Comparison of ENCODE assay signal across 12 cellular contexts in genomic region chr21:46295177-46295711, GRCh38. TPM values are rescaled to one million over a fixed set of nuclear protein-coding genes. Genes with fewer than 3 reads are reported as not detected.
DNase-seq lines count a peak whose midpoint lies in the region; ATAC-seq, FAIRE-seq and TF ChIP-seq lines count a peak whose summit lies in the region.
"Had no signal": no experiment of that assay in that cellular context is flagged by ENCODE, and none has a peak within 500 bp of the region (broad histone marks: within the 10 kb centered on the region; RNA-seq: fewer than 3 reads in every experiment).

No MANE protein-coding gene starts in this region.

- peak overlapping the region; percentile 95 for H3K4me2 ChIP-seq in HepG2 (ENCODE audit: low read depth, low read length)

- no peak for TF ChIP-seq EP300 in HepG2 (IDR thresholded peaks at IDR 0.05; ENCODE audit: low read depth in 2 of 2, low read length in 2 of 2)
- no peak for TF ChIP-seq EP300 in HepG2 (CRISPR knock-in tag; IDR thresholded peaks at IDR 0.05; ENCODE audit: borderline replicate concordance)

- peaks cover 19% of the 10 kb centered on the region for H3K36me3 Mint-ChIP-seq in activated T-helper 17 cell treated with anti-CD3 and anti-CD28 coated beads, Interleukin-2, amount 50 U/mL, for 72 hours (ENCODE audit: low read depth)

- no peak overlapping the region for H3K4me3 Mint-ChIP-seq in activated T-helper 17 cell treated with anti-CD3 and anti-CD28 coated beads, Interleukin-2, amount 50 U/mL, for 72 hours
- H3K4me3 Mint-ChIP-seq: activated T-cell treated with anti-CD3 and anti-CD28 coated beads, Interleukin-2, amount 50 U/mL, for 24 hours had no signal

- peak overlapping the region; percentile 20 for H3K27ac Mint-ChIP-seq in activated T-helper 17 cell treated with anti-CD3 and anti-CD28 coated beads, Interleukin-2, amount 50 U/mL, for 72 hours

- BruUV-seq in HepG2 (replicated peaks; lab: Mats Ljungman, UMichigan), result no TSS peak

- H4K20me1 ChIP-seq in HepG2 (ENCODE audit: insufficient read depth, low read length), result no peaks in the 10 kb centered on the region

- WGBS in HepG2 (ENCODE audit: low lambda C conversion rate), result 22% methylated on average over 5 of the region's 6 CpGs
- WGBS in right lobe of liver (ENCODE audit: insufficient coverage, low coverage, low lambda C conversion rate, missing lambda C conversion rate), result 45% methylated on average over 2 of the region's 6 CpGs
- WGBS in lung, 2 donors, result 50 to 66% methylated on average over 6 of the region's 6 CpGs
- 46 to 51% (median 46%) methylated on average over 5 to 6 of the region's 6 CpGs for WGBS in small intestine, 3 donors

- H3K9me3 ChIP-seq in HepG2 (ENCODE audit: low read length), result no peaks in the 10 kb centered on the region
- H3K9me3 ChIP-seq in right lobe of liver, result no peaks in the 10 kb centered on the region
- H3K9me3 ChIP-seq in lung (ENCODE audit: control insufficient read depth in 2 of 2, insufficient read depth in 1 of 2, low read length in 1 of 2), result no peaks in the 10 kb centered on the region
- no peaks in the 10 kb centered on the region for H3K9me3 ChIP-seq in small intestine (ENCODE audit: control insufficient read depth, low read depth)
- H3K9me3 ChIP-seq: gastroesophageal sphincter, prostate gland had no signal

- POLR2A ChIA-PET in HepG2 (lab: Yijun Ruan, JAX), result interaction anchor here (0.8 to 1.9 kb wide), 4 partner anchors 10 to 163 kb away, joined by 4 to 8 read pairs (median 4); partner anchors contain the start of gene MCM3AP

- DNase-seq in HepG2 (ENCODE audit: low spot score) (peak; percentile 39), right lobe of liver (no peak), lung (ENCODE audit: low spot score) (no peak), putamen (ENCODE audit: low spot score) (no peak), small intestine (no peak)
- no peak for DNase-seq in stimulated activated CD4-positive, alpha-beta T cell treated with anti-CD3 and anti-CD28 coated beads, Interleukin-2, amount 100 ng/mL, for 48 hours
- DNase-seq: activated T-cell treated with anti-CD3 and anti-CD28 coated beads, Interleukin-2, amount 50 U/mL, for 24 hours; CD8-positive, alpha-beta memory T cell had no signal

- TF ChIP-seq POLR2A in HepG2 (IDR thresholded peaks at IDR 0.05; ENCODE audit: insufficient read depth in 1 of 2, low read depth in 2 of 2, low read length in 2 of 2), result peak; percentile 32 to 51; a peak in 2 of 4 replicates
- TF ChIP-seq POLR2A in right lobe of liver (IDR thresholded peaks at IDR 0.05), result no peak

- CTCF ChIA-PET in HepG2 (lab: Yijun Ruan, JAX; ENCODE audit: low intra/inter-chr PET ratio, low total read pairs), result no interaction called here

- peak overlapping the region; percentile 34; the same call in 1 of the 2 replicates for H3K9ac ChIP-seq in HepG2 (ENCODE audit: insufficient read depth, low read depth, low read length)

- H3K27ac ChIP-seq in HepG2 (ENCODE audit: extremely low read length, insufficient read depth, low read length) (peak overlapping the region; percentile 60), right lobe of liver (no peak overlapping the region), lung (ENCODE audit: low read depth in 1 of 2, low read length in 1 of 2) (peak overlapping the region; percentile 5 to 42), small intestine (ENCODE audit: low read depth in 1 of 2, low read length in 1 of 2) (peak overlapping the region in 1 of 2 donors; percentile 60)
- H3K27ac ChIP-seq: prostate gland had no signal

- H3K27me3 ChIP-seq in HepG2 (ENCODE audit: control insufficient read depth in 1 of 2, insufficient read depth in 2 of 2, low read length in 2 of 2), result no peaks in the 10 kb centered on the region
- H3K27me3 ChIP-seq in right lobe of liver, result no peaks in the 10 kb centered on the region
- H3K27me3 ChIP-seq in lung (ENCODE audit: control insufficient read depth, insufficient read depth), result no peaks in the 10 kb centered on the region
- no peaks in the 10 kb centered on the region for H3K27me3 ChIP-seq in small intestine (ENCODE audit: control insufficient read depth in 2 of 2, insufficient read depth in 2 of 2, low read length in 2 of 2)

- H3K4me1 Mint-ChIP-seq in activated T-helper 17 cell treated with anti-CD3 and anti-CD28 coated beads, Interleukin-2, amount 50 U/mL, for 72 hours, result no peaks in the 10 kb centered on the region

- H3K4me3 ChIP-seq in HepG2 (replicated peaks in 1 of 3; ENCODE audit: insufficient read depth in 1 of 3, low read depth in 2 of 3, low read length in 3 of 3) (peak overlapping the region; percentile 49 to 69 (median 67)), right lobe of liver (no peak overlapping the region), lung (no peak overlapping the region), small intestine (ENCODE audit: low read depth in 1 of 2, low read length in 2 of 2) (no peak overlapping the region)
- H3K4me3 ChIP-seq: prostate gland had no signal

- TF ChIP-seq CTCF in HepG2 (CRISPR knock-in tag; IDR thresholded peaks at IDR 0.05), result no peak
- TF ChIP-seq CTCF in right lobe of liver (IDR thresholded peaks at IDR 0.05), result no peak
- TF ChIP-seq CTCF in lung (IDR thresholded peaks at IDR 0.05; ENCODE audit: control extremely low read depth, extremely low read depth), result no peak

- FAIRE-seq in HepG2 (lab: Jason Lieb, UNC) (no peak), small intestine (lab: Jason Lieb, UNC) (no peak)

- in situ Hi-C loops in HepG2 (cut with HindIII; ENCODE audit: extremely low pct_ligation_motif_present, low pct_unique_long_range_greater_than_20kb), result no loop called here

- no peak overlapping the region for H2AFZ ChIP-seq in HepG2 (ENCODE audit: low read length)

- H3K4me1 ChIP-seq in HepG2 (ENCODE audit: insufficient read depth, low read length) (peaks cover 30% of the 10 kb centered on the region), right lobe of liver (peaks cover 0 to 4% (median 0%) of the 10 kb centered on the region in 4 donors), lung (ENCODE audit: control insufficient read depth in 2 of 2, insufficient read depth in 2 of 2, low read length in 2 of 2) (peaks cover 0 to 2% of the 10 kb centered on the region in 2 donors), small intestine (ENCODE audit: control insufficient read depth in 2 of 2, insufficient read depth in 1 of 2, low read depth in 1 of 2, low read length in 1 of 2) (no peaks in the 10 kb centered on the region)
- H3K4me1 ChIP-seq: prostate gland had no signal

- no peaks in the 10 kb centered on the region for H3K9me3 Mint-ChIP-seq in activated T-helper 17 cell treated with anti-CD3 and anti-CD28 coated beads, Interleukin-2, amount 50 U/mL, for 72 hours
- H3K9me3 Mint-ChIP-seq: activated T-cell treated with anti-CD3 and anti-CD28 coated beads, Interleukin-2, amount 50 U/mL, for 24 hours had no signal

- peak; percentile 63 for ATAC-seq in HepG2
- no peak for ATAC-seq in right lobe of liver
- no peak for ATAC-seq in activated T-helper 17 cell treated with anti-CD3 and anti-CD28 coated beads, Interleukin-2, amount 50 U/mL, for 72 hours (replicated peaks)
- ATAC-seq in lung (ENCODE audit: insufficient read depth, low FRiP score), result no peak
- no peak for ATAC-seq in GM19328 (IDR thresholded peaks at IDR 0.05; ENCODE audit: unreplicated experiment)
- ATAC-seq: gastroesophageal sphincter had no signal

- intact Hi-C loops in HepG2 (cut with micrococcal nuclease; ENCODE audit: unreplicated experiment), result no loop called here
- intact Hi-C loops in right lobe of liver (cut with DNase I), result no loop called here

- peaks cover 1 to 15% of the 10 kb centered on the region in 2 experiments; a peak in 1 of 5 replicates for H3K36me3 ChIP-seq in HepG2 (replicated peaks in 1 of 2; ENCODE audit: control insufficient read depth in 1 of 2, insufficient read depth in 2 of 2, low read length in 2 of 2)
- no peaks in the 10 kb centered on the region for H3K36me3 ChIP-seq in right lobe of liver
- peaks cover 3 to 8% of the 10 kb centered on the region in 2 donors for H3K36me3 ChIP-seq in lung (ENCODE audit: control insufficient read depth in 2 of 2, insufficient read depth in 2 of 2, low read length in 2 of 2)
- H3K36me3 ChIP-seq in small intestine (ENCODE audit: control insufficient read depth in 2 of 2, insufficient read depth in 2 of 2, low read length in 2 of 2), result peaks cover 3 to 4% of the 10 kb centered on the region in 2 donors
- H3K36me3 ChIP-seq: prostate gland had no signal

- no peaks in the 10 kb centered on the region for H3K79me2 ChIP-seq in HepG2 (ENCODE audit: insufficient read depth, low read length)

- TF ChIP-seq RAD21 in HepG2 (CRISPR knock-in tag; IDR thresholded peaks at IDR 0.05), result no peak

- H3K27me3 Mint-ChIP-seq in activated T-helper 17 cell treated with anti-CD3 and anti-CD28 coated beads, Interleukin-2, amount 50 U/mL, for 72 hours, result no peaks in the 10 kb centered on the region

RNA-seq across cellular contexts. Expression of gene YBEY, which starts 9.1 kb away (rescaled TPM):
- total RNA-seq in HepG2 (2016; rRNA removed; fragmentation: Illumina TruSeq; extraction: Trizol) (6.5 and 8.9 TPM in 2 replicates), right lobe of liver (10 to 100 TPM in 2 of 6 experiments, 1 to 10 TPM in 4; 6.3 to 16.0 (median 7.3) TPM), lung (10 to 100 TPM; 12.7 to 17.4 TPM)
- total RNA-seq in HepG2 (2016; cell fraction: cytosol; rRNA removed; fragmentation: Illumina TruSeq; extraction: Trizol; ENCODE audit: low read depth), result 2.8 and 4.9 TPM in 2 replicates
- 6.7 and 7.5 TPM in 2 replicates for total RNA-seq in HepG2 (2016; cell fraction: insoluble cytoplasmic fraction; rRNA removed; fragmentation: Illumina TruSeq; extraction: Trizol)
- total RNA-seq in HepG2 (2016; cell fraction: membrane; rRNA removed; fragmentation: Illumina TruSeq; extraction: Trizol), result 4.8 and 5.5 TPM in 2 replicates
- total RNA-seq in HepG2 (2016; cell fraction: nucleus; rRNA removed; fragmentation: Illumina TruSeq; extraction: Trizol), result 5.0 and 6.0 TPM in 2 replicates
- polyA plus RNA-seq in HepG2 (2011; rRNA removed) (8.3 and 8.9 TPM in 2 replicates), lung (10 to 100 TPM in 1 of 2 donors, 1 to 10 TPM in 1; 7.6 to 32.1 TPM), small intestine (10 to 100 TPM; 14.7 to 45.7 (median 24.6) TPM)
- polyA plus RNA-seq in HepG2 (2011; cell fraction: cytosol; rRNA removed), result 6.4 and 8.2 TPM in 2 replicates
- 9.0 and 12.5 TPM in 2 replicates for polyA plus RNA-seq in HepG2 (2011; cell fraction: nucleus; rRNA removed)
- 7.7 and 8.4 TPM in 2 replicates for polyA plus RNA-seq in HepG2 (2012)
- polyA plus RNA-seq in HepG2 (2016; cell fraction: cytosol; fragmentation: Illumina TruSeq; extraction: Trizol; ENCODE audit: low read depth), result 2.9 and 3.8 TPM in 2 replicates
- 7.5 and 8.5 TPM in 2 replicates for polyA plus RNA-seq in HepG2 (2016; cell fraction: insoluble cytoplasmic fraction; fragmentation: Illumina TruSeq; extraction: Trizol; ENCODE audit: low read depth)
- polyA plus RNA-seq in HepG2 (2016; cell fraction: membrane; fragmentation: Illumina TruSeq; extraction: Trizol; ENCODE audit: low read depth), result 3.3 and 4.2 TPM in 2 replicates
- polyA plus RNA-seq in HepG2 (2016; cell fraction: nucleus; fragmentation: Illumina TruSeq; extraction: Trizol; ENCODE audit: insufficient read depth, low read depth), result 10.1 and 10.6 TPM in 2 replicates
- polyA minus RNA-seq in HepG2 (2011; rRNA and poly(A)+ RNA removed; ENCODE audit: low replicate concordance), result 4.6 and 9.6 TPM in 2 replicates
- 1.9 and 3.3 TPM in 2 replicates for polyA minus RNA-seq in HepG2 (2011; cell fraction: cytosol; rRNA and poly(A)+ RNA removed)
- polyA minus RNA-seq in HepG2 (2011; cell fraction: nucleus; rRNA and poly(A)+ RNA removed), result 14.9 and 15.4 TPM in 2 replicates
- total RNA-seq in activated T-helper 17 cell treated with anti-CD3 and anti-CD28 coated beads, Interleukin-2, amount 50 U/mL, for 72 hours, result 10 to 100 TPM in 1 of 2 donors, 1 to 10 TPM in 1; 7.0 to 14.8 TPM

RNA-seq across cellular contexts. Expression of gene MCM3AP, which starts 9.8 kb away (rescaled TPM):
- total RNA-seq in HepG2 (2016; rRNA removed; fragmentation: Illumina TruSeq; extraction: Trizol) (54.7 and 63.5 TPM in 2 replicates), right lobe of liver (10 to 100 TPM; 34.4 to 44.6 (median 40.7) TPM), lung (100 to 1,000 TPM; 114 TPM)
- 6.1 and 8.7 TPM in 2 replicates for total RNA-seq in HepG2 (2016; cell fraction: cytosol; rRNA removed; fragmentation: Illumina TruSeq; extraction: Trizol; ENCODE audit: low read depth)
- total RNA-seq in HepG2 (2016; cell fraction: insoluble cytoplasmic fraction; rRNA removed; fragmentation: Illumina TruSeq; extraction: Trizol), result 52.6 and 60.2 TPM in 2 replicates
- total RNA-seq in HepG2 (2016; cell fraction: membrane; rRNA removed; fragmentation: Illumina TruSeq; extraction: Trizol), result 16.9 and 20.2 TPM in 2 replicates
- 60.4 and 72.1 TPM in 2 replicates for total RNA-seq in HepG2 (2016; cell fraction: nucleus; rRNA removed; fragmentation: Illumina TruSeq; extraction: Trizol)
- polyA plus RNA-seq in HepG2 (2011; rRNA removed) (27.0 and 31.6 TPM in 2 replicates), lung (10 to 100 TPM; 40.7 to 43.8 TPM), small intestine (10 to 100 TPM; 38.3 to 42.7 (median 42.5) TPM)
- polyA plus RNA-seq in HepG2 (2011; cell fraction: cytosol; rRNA removed), result 18.8 and 21.4 TPM in 2 replicates
- 115 TPM in 2 replicates for polyA plus RNA-seq in HepG2 (2011; cell fraction: nucleus; rRNA removed)
- polyA plus RNA-seq in HepG2 (2012), result 35.0 and 42.0 TPM in 2 replicates
- 2.1 and 2.9 TPM in 2 replicates for polyA plus RNA-seq in HepG2 (2016; cell fraction: cytosol; fragmentation: Illumina TruSeq; extraction: Trizol; ENCODE audit: low read depth)
- polyA plus RNA-seq in HepG2 (2016; cell fraction: insoluble cytoplasmic fraction; fragmentation: Illumina TruSeq; extraction: Trizol; ENCODE audit: low read depth), result 37.3 and 48.4 TPM in 2 replicates
- 4.8 and 5.8 TPM in 2 replicates for polyA plus RNA-seq in HepG2 (2016; cell fraction: membrane; fragmentation: Illumina TruSeq; extraction: Trizol; ENCODE audit: low read depth)
- polyA plus RNA-seq in HepG2 (2016; cell fraction: nucleus; fragmentation: Illumina TruSeq; extraction: Trizol; ENCODE audit: insufficient read depth, low read depth), result 136 and 140 TPM in 2 replicates
- 55.5 and 59.3 TPM in 2 replicates for polyA minus RNA-seq in HepG2 (2011; rRNA and poly(A)+ RNA removed; ENCODE audit: low replicate concordance)
- 42.6 and 43.4 TPM in 2 replicates for polyA minus RNA-seq in HepG2 (2011; cell fraction: cytosol; rRNA and poly(A)+ RNA removed)
- polyA minus RNA-seq in HepG2 (2011; cell fraction: nucleus; rRNA and poly(A)+ RNA removed), result 105 and 113 TPM in 2 replicates
- total RNA-seq in activated T-helper 17 cell treated with anti-CD3 and anti-CD28 coated beads, Interleukin-2, amount 50 U/mL, for 72 hours, result 100 to 1,000 TPM; 105 to 118 TPM

RNA-seq across cellular contexts. Expression of gene C21orf58, which starts 28.4 kb away (rescaled TPM):
- total RNA-seq in HepG2 (2016; rRNA removed; fragmentation: Illumina TruSeq; extraction: Trizol) (3.3 and 6.8 TPM in 2 replicates), right lobe of liver (1 to 10 TPM in 5 of 6 experiments, under 1 TPM in 1; 1.00 to 2.4 (median 1.4) TPM), lung (10 to 100 TPM; 12.4 to 20.8 TPM)
- 5.2 and 5.5 TPM in 2 replicates for total RNA-seq in HepG2 (2016; cell fraction: cytosol; rRNA removed; fragmentation: Illumina TruSeq; extraction: Trizol; ENCODE audit: low read depth)
- 2.2 and 7.3 TPM in 2 replicates for total RNA-seq in HepG2 (2016; cell fraction: insoluble cytoplasmic fraction; rRNA removed; fragmentation: Illumina TruSeq; extraction: Trizol)
- 4.4 and 5.0 TPM in 2 replicates for total RNA-seq in HepG2 (2016; cell fraction: membrane; rRNA removed; fragmentation: Illumina TruSeq; extraction: Trizol)
- total RNA-seq in HepG2 (2016; cell fraction: nucleus; rRNA removed; fragmentation: Illumina TruSeq; extraction: Trizol), result 7.9 and 14.5 TPM in 2 replicates
- polyA plus RNA-seq in HepG2 (2011; rRNA removed) (3.2 and 3.5 TPM in 2 replicates), lung (1 to 10 TPM; 4.8 to 5.4 TPM), small intestine (1 to 10 TPM in 2 of 3 donors, under 1 TPM in 1; 0.54 to 5.2 (median 1.3) TPM)
- 0.99 and 1.6 TPM in 2 replicates for polyA plus RNA-seq in HepG2 (2011; cell fraction: cytosol; rRNA removed)
- polyA plus RNA-seq in HepG2 (2011; cell fraction: nucleus; rRNA removed), result 17.6 and 27.7 TPM in 2 replicates
- 1.3 and 2.8 TPM in 2 replicates for polyA plus RNA-seq in HepG2 (2012)
- 0.69 and 0.97 TPM in 2 replicates for polyA plus RNA-seq in HepG2 (2016; cell fraction: cytosol; fragmentation: Illumina TruSeq; extraction: Trizol; ENCODE audit: low read depth)
- 1.4 and 2.3 TPM in 2 replicates for polyA plus RNA-seq in HepG2 (2016; cell fraction: insoluble cytoplasmic fraction; fragmentation: Illumina TruSeq; extraction: Trizol; ENCODE audit: low read depth)
- polyA plus RNA-seq in HepG2 (2016; cell fraction: membrane; fragmentation: Illumina TruSeq; extraction: Trizol; ENCODE audit: low read depth), result 1.4 and 1.5 TPM in 2 replicates
- 19.1 and 20.8 TPM in 2 replicates for polyA plus RNA-seq in HepG2 (2016; cell fraction: nucleus; fragmentation: Illumina TruSeq; extraction: Trizol; ENCODE audit: insufficient read depth, low read depth)
- 12.3 and 40.6 TPM in 2 replicates for polyA minus RNA-seq in HepG2 (2011; rRNA and poly(A)+ RNA removed; ENCODE audit: low replicate concordance)
- 2.3 and 2.5 TPM in 2 replicates for polyA minus RNA-seq in HepG2 (2011; cell fraction: cytosol; rRNA and poly(A)+ RNA removed)
- 11.2 and 15.3 TPM in 2 replicates for polyA minus RNA-seq in HepG2 (2011; cell fraction: nucleus; rRNA and poly(A)+ RNA removed)
- total RNA-seq in activated T-helper 17 cell treated with anti-CD3 and anti-CD28 coated beads, Interleukin-2, amount 50 U/mL, for 72 hours, result 10 to 100 TPM; 21.4 to 24.3 TPM

RNA-seq across cellular contexts. Expression of gene PCNT, which starts 28.7 kb away (rescaled TPM):
- total RNA-seq in HepG2 (2016; rRNA removed; fragmentation: Illumina TruSeq; extraction: Trizol) (12.2 and 12.4 TPM in 2 replicates), right lobe of liver (10 to 100 TPM in 5 of 6 experiments, 1 to 10 TPM in 1; 9.9 to 18.2 (median 14.1) TPM), lung (10 to 100 TPM; 26.8 to 37.2 TPM)
- 11.8 and 13.7 TPM in 2 replicates for total RNA-seq in HepG2 (2016; cell fraction: cytosol; rRNA removed; fragmentation: Illumina TruSeq; extraction: Trizol; ENCODE audit: low read depth)
- total RNA-seq in HepG2 (2016; cell fraction: insoluble cytoplasmic fraction; rRNA removed; fragmentation: Illumina TruSeq; extraction: Trizol), result 9.9 and 13.1 TPM in 2 replicates
- 6.9 and 8.5 TPM in 2 replicates for total RNA-seq in HepG2 (2016; cell fraction: membrane; rRNA removed; fragmentation: Illumina TruSeq; extraction: Trizol)
- total RNA-seq in HepG2 (2016; cell fraction: nucleus; rRNA removed; fragmentation: Illumina TruSeq; extraction: Trizol), result 24.8 and 28.6 TPM in 2 replicates
- polyA plus RNA-seq in HepG2 (2011; rRNA removed) (5.6 and 7.4 TPM in 2 replicates), lung (10 to 100 TPM in 1 of 2 donors, 1 to 10 TPM in 1; 9.8 to 10.3 TPM), small intestine (10 to 100 TPM in 2 of 3 donors, 1 to 10 TPM in 1; 9.2 to 15.4 (median 10.5) TPM)
- 2.5 and 3.7 TPM in 2 replicates for polyA plus RNA-seq in HepG2 (2011; cell fraction: cytosol; rRNA removed)
- polyA plus RNA-seq in HepG2 (2011; cell fraction: nucleus; rRNA removed), result 25.9 and 37.1 TPM in 2 replicates
- polyA plus RNA-seq in HepG2 (2012), result 6.5 and 6.9 TPM in 2 replicates
- polyA plus RNA-seq in HepG2 (2016; cell fraction: cytosol; fragmentation: Illumina TruSeq; extraction: Trizol; ENCODE audit: low read depth), result 1.0 and 1.4 TPM in 2 replicates
- 8.8 and 9.4 TPM in 2 replicates for polyA plus RNA-seq in HepG2 (2016; cell fraction: insoluble cytoplasmic fraction; fragmentation: Illumina TruSeq; extraction: Trizol; ENCODE audit: low read depth)
- polyA plus RNA-seq in HepG2 (2016; cell fraction: membrane; fragmentation: Illumina TruSeq; extraction: Trizol; ENCODE audit: low read depth), result 1.3 and 2.7 TPM in 2 replicates
- 46.6 and 55.1 TPM in 2 replicates for polyA plus RNA-seq in HepG2 (2016; cell fraction: nucleus; fragmentation: Illumina TruSeq; extraction: Trizol; ENCODE audit: insufficient read depth, low read depth)
- 31.0 and 75.2 TPM in 2 replicates for polyA minus RNA-seq in HepG2 (2011; rRNA and poly(A)+ RNA removed; ENCODE audit: low replicate concordance)
- polyA minus RNA-seq in HepG2 (2011; cell fraction: cytosol; rRNA and poly(A)+ RNA removed), result 4.6 and 7.0 TPM in 2 replicates
- 17.2 and 19.3 TPM in 2 replicates for polyA minus RNA-seq in HepG2 (2011; cell fraction: nucleus; rRNA and poly(A)+ RNA removed)
- total RNA-seq in activated T-helper 17 cell treated with anti-CD3 and anti-CD28 coated beads, Interleukin-2, amount 50 U/mL, for 72 hours, result 10 to 100 TPM; 44.8 to 70.9 TPM

Comparison
In these comparisons a context has a peak if more than half of its experiments do, and no peak if none do; other contexts are left out.
1. H3K27ac ChIP-seq: peak in HepG2 (single experiment) and lung (2 of 2); none in right lobe of liver (0 of 3).
2. H3K4me3 ChIP-seq: peak in HepG2 (3 of 3); none in right lobe of liver (0 of 3), lung (single experiment) and small intestine (0 of 2).